Comparison of ENCODE assay signal across 1 cellular context in the genomic region with DNA sequence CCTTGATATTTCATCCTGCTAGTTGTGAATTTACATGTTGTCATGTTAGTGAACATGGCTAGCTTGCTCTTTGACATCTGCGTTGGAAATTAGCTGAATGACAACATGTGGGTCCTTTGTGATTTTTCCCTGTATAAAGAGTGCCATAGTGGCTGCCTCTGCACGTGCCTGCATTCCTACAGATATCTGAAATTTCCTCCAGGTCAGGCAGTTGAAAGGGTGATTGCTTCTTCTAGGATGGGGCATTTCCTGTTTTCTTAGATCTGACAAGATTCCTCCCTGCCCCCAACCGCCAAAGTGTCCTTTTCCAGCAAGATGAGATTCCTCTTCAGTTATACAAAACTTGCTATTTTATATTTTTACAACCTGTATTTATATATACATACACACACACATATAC.
TF ChIP-seq lines count a peak whose summit lies in the region.

No MANE protein-coding gene starts in this region.

TF ChIP-seq in H1, 55 proteins besides CTCF, POLR2A, EP300 and RAD21:
- TF ChIP-seq USF2 (IDR thresholded peaks at IDR 0.05; ENCODE audit: low read length): no peak
- 0 out of 2 replicates have a peak, but pooled peaks have one; percentile 12 for TF ChIP-seq TEAD4 (IDR thresholded peaks at IDR 0.05; ENCODE audit: low read depth, low read length)
TF ChIP-seq in H1: peak in this region for 1.
